Comparison of ENCODE assay signal across 16 cellular contexts in the genomic region with DNA sequence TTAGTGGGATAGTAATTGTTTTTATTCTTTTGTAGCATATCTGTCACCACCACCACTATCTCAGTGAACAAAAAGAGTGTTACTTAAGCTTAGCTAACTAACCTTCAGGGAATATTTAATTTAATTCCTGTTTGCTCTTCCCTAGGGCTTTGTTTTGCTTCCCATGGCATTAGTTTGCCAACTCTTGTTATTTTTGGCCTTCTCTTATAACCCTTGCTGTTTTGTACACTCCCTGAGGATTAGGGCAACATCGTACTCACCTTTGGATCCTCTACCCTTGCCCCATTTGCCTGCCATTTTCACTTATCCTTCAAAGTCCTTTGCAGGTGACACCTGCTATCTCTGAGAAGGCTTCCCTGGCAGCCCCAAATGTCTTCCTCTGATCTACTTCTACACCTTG. TPM values are rescaled to one million over a fixed set of nuclear protein-coding genes. Genes with fewer than 3 reads are reported as not detected.
"Had no signal": no experiment of that assay in that cellular context is flagged by ENCODE, and none has a peak within 500 bp of the region (broad histone marks: within the 10 kb centered on the region; RNA-seq: fewer than 3 reads in every experiment).

No MANE protein-coding gene starts in this region.

- H3K27ac ChIP-seq: coronary artery, hepatocyte, ovary, right atrium auricular region, stomach had no signal

- H3K4me3 Mint-ChIP-seq: naive thymus-derived CD8-positive, alpha-beta T cell; stimulated activated memory B cell treated with anti-CD40 and anti-IgM and Interleukin-4, amounts not matched to agents 10 μg/mL and 1 μg/mL and 100 μg/mL, for 72 hours had no signal

- H3K27me3 Mint-ChIP-seq: naive thymus-derived CD8-positive, alpha-beta T cell; stimulated activated memory B cell treated with anti-CD40 and anti-IgM and Interleukin-4, amounts not matched to agents 10 μg/mL and 1 μg/mL and 100 μg/mL, for 72 hours had no signal

- DNase-seq: effector CD4-positive, alpha-beta T cell; foreskin melanocyte; head of caudate nucleus; kidney; left cardiac atrium; left ventricle myocardium superior; naive thymus-derived CD8-positive, alpha-beta T cell; ovary; stimulated activated CD4-positive, alpha-beta T cell treated with anti-CD3 and anti-CD28 coated beads, Interleukin-4, amount 100 ng/mL, for 1 hour; stomach; trophoblast cell had no signal

- ATAC-seq: naive thymus-derived CD8-positive, alpha-beta T cell; stimulated activated memory B cell treated with anti-CD40 and anti-IgM and Interleukin-4, amounts not matched to agents 10 μg/mL and 1 μg/mL and 100 μg/mL, for 72 hours had no signal

- H3K9me3 ChIP-seq: ovary, right atrium auricular region, stomach had no signal

- H3K4me3 ChIP-seq: coronary artery, hepatocyte, ovary, right atrium auricular region, stomach had no signal

- H3K9me3 Mint-ChIP-seq: naive thymus-derived CD8-positive, alpha-beta T cell; stimulated activated memory B cell treated with anti-CD40 and anti-IgM and Interleukin-4, amounts not matched to agents 10 μg/mL and 1 μg/mL and 100 μg/mL, for 72 hours had no signal

- H3K27ac Mint-ChIP-seq: stimulated activated memory B cell treated with anti-CD40 and anti-IgM and Interleukin-4, amounts not matched to agents 10 μg/mL and 1 μg/mL and 100 μg/mL, for 72 hours had no signal

- H3K36me3 ChIP-seq: ovary, right atrium auricular region had no signal

RNA-seq across cellular contexts. Expression of gene KIAA0319, which starts 44.6 kb away (rescaled TPM):
- total RNA-seq: left ventricle myocardium superior; lung microvascular endothelial cell; naive thymus-derived CD8-positive, alpha-beta T cell had no signal
